ENCODE assay signal across 1 cellular context in the genomic region with DNA sequence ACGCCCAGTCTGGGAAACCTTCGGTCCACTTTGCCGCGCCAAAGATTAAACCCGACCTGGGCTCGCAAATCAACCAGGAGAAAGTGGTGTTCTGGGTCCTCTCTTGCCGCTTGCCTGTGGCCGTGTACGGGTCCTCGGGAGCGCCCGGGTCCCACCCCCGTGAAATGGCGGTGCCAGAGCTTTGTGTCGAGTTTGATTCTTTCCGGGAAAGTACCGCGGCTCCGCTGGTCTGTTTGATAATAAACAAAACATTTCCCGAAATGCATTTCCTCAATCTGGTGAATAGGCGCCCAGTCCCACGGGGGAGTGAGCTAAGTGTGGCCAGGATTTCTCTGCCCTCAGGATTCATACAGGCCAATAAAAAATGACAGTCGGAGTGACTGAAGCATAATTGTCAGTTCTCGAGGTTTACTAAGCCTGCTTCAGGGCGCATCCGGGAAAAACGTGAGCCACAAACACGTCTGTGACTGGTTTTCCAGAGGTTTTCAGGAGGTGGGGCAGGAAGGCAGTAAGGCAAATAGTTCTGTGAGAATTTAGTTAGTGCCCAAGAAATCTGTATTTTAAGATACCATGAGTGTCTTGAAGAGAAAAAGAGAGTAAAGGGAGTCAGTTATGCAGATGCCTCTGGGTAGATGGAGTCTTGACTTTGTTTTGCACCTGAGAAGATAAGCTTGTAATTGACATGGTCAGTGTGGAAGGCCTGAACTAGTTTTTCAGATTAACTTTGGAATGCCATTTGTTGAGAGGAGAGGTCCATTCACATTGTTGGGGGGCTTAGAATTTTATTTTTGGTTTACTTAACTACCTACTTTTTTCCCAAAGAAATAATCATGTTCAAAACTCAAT.
TF ChIP-seq lines count a peak whose summit lies in the region.

No MANE protein-coding gene starts in this region.

TF ChIP-seq in GM12878, 131 proteins besides CTCF, POLR2A, EP300 and RAD21 (continued from another document):
- TF ChIP-seq, protein P1, sequence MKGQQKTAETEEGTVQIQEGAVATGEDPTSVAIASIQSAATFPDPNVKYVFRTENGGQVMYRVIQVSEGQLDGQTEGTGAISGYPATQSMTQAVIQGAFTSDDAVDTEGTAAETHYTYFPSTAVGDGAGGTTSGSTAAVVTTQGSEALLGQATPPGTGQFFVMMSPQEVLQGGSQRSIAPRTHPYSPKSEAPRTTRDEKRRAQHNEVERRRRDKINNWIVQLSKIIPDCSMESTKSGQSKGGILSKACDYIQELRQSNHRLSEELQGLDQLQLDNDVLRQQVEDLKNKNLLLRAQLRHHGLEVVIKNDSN (IDR thresholded peaks at IDR 0.05; ENCODE audit: borderline replicate concordance, extremely low read length, insufficient read depth, low read depth, low read length), result no peak
- TF ChIP-seq SREBF1 (IDR thresholded peaks at IDR 0.05; ENCODE audit: low read length) (no peak), PAX8 (IDR thresholded peaks at IDR 0.05) (no peak), POU2F2 (IDR thresholded peaks at IDR 0.05; ENCODE audit: borderline replicate concordance, low read depth, low read length) (peak; percentile 8; the same call in 1 of the 3 replicates), CREB1 (IDR thresholded peaks at IDR 0.05; ENCODE audit: low read depth) (no peak), MTA3 (IDR thresholded peaks at IDR 0.05; ENCODE audit: borderline replicate concordance, low read length) (no peak), ZZZ3 (IDR thresholded peaks at IDR 0.05; ENCODE audit: control insufficient read depth, insufficient read length, low read depth) (no peak), CHD2 (IDR thresholded peaks at IDR 0.05; ENCODE audit: borderline replicate concordance, low read depth, low read length) (0 out of 2 replicates have a peak, but pooled peaks have one; percentile 10), KLF5 (IDR thresholded peaks at IDR 0.05; ENCODE audit: partially characterized antibody) (peak; percentile 83), TCF7 (IDR thresholded peaks at IDR 0.05; ENCODE audit: borderline replicate concordance) (no peak), TARDBP (IDR thresholded peaks at IDR 0.05; ENCODE audit: borderline replicate concordance) (no peak), WRNIP1 (IDR thresholded peaks at IDR 0.05; ENCODE audit: borderline replicate concordance, low read depth, low read length) (no peak), EED (IDR thresholded peaks at IDR 0.05; ENCODE audit: low read depth) (no peak; the same call in 1 of the 2 replicates)
- TF ChIP-seq, protein P2, sequence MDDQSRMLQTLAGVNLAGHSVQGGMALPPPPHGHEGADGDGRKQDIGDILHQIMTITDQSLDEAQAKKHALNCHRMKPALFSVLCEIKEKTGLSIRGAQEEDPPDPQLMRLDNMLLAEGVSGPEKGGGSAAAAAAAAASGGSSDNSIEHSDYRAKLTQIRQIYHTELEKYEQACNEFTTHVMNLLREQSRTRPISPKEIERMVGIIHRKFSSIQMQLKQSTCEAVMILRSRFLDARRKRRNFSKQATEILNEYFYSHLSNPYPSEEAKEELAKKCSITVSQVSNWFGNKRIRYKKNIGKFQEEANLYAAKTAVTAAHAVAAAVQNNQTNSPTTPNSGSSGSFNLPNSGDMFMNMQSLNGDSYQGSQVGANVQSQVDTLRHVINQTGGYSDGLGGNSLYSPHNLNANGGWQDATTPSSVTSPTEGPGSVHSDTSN (IDR thresholded peaks at IDR 0.05; ENCODE audit: insufficient replicate concordance, low read depth, low read length), result no peak
- TF ChIP-seq, protein P3, sequence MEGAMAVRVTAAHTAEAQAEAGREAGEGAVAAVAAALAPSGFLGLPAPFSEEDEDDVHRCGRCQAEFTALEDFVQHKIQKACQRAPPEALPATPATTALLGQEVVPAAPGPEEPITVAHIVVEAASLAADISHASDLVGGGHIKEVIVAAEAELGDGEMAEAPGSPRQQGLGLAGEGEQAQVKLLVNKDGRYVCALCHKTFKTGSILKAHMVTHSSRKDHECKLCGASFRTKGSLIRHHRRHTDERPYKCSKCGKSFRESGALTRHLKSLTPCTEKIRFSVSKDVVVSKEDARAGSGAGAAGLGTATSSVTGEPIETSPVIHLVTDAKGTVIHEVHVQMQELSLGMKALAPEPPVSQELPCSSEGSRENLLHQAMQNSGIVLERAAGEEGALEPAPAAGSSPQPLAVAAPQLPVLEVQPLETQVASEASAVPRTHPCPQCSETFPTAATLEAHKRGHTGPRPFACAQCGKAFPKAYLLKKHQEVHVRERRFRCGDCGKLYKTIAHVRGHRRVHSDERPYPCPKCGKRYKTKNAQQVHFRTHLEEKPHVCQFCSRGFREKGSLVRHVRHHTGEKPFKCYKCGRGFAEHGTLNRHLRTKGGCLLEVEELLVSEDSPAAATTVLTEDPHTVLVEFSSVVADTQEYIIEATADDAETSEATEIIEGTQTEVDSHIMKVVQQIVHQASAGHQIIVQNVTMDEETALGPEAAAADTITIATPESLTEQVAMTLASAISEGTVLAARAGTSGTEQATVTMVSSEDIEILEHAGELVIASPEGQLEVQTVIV (IDR thresholded peaks at IDR 0.05; ENCODE audit: borderline replicate concordance, partially characterized antibody), result no peak
- TF ChIP-seq, protein P4, sequence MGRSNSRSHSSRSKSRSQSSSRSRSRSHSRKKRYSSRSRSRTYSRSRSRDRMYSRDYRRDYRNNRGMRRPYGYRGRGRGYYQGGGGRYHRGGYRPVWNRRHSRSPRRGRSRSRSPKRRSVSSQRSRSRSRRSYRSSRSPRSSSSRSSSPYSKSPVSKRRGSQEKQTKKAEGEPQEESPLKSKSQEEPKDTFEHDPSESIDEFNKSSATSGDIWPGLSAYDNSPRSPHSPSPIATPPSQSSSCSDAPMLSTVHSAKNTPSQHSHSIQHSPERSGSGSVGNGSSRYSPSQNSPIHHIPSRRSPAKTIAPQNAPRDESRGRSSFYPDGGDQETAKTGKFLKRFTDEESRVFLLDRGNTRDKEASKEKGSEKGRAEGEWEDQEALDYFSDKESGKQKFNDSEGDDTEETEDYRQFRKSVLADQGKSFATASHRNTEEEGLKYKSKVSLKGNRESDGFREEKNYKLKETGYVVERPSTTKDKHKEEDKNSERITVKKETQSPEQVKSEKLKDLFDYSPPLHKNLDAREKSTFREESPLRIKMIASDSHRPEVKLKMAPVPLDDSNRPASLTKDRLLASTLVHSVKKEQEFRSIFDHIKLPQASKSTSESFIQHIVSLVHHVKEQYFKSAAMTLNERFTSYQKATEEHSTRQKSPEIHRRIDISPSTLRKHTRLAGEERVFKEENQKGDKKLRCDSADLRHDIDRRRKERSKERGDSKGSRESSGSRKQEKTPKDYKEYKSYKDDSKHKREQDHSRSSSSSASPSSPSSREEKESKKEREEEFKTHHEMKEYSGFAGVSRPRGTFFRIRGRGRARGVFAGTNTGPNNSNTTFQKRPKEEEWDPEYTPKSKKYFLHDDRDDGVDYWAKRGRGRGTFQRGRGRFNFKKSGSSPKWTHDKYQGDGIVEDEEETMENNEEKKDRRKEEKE (IDR thresholded peaks at IDR 0.05), result no peak
- TF ChIP-seq, protein P5, sequence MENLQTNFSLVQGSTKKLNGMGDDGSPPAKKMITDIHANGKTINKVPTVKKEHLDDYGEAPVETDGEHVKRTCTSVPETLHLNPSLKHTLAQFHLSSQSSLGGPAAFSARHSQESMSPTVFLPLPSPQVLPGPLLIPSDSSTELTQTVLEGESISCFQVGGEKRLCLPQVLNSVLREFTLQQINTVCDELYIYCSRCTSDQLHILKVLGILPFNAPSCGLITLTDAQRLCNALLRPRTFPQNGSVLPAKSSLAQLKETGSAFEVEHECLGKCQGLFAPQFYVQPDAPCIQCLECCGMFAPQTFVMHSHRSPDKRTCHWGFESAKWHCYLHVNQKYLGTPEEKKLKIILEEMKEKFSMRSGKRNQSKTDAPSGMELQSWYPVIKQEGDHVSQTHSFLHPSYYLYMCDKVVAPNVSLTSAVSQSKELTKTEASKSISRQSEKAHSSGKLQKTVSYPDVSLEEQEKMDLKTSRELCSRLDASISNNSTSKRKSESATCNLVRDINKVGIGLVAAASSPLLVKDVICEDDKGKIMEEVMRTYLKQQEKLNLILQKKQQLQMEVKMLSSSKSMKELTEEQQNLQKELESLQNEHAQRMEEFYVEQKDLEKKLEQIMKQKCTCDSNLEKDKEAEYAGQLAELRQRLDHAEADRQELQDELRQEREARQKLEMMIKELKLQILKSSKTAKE (IDR thresholded peaks at IDR 0.05; ENCODE audit: low read depth, poor library complexity, severe bottlenecking), result peak; percentile 63
